1 cellular context compared by ENCODE assay signal in the genomic region with DNA sequence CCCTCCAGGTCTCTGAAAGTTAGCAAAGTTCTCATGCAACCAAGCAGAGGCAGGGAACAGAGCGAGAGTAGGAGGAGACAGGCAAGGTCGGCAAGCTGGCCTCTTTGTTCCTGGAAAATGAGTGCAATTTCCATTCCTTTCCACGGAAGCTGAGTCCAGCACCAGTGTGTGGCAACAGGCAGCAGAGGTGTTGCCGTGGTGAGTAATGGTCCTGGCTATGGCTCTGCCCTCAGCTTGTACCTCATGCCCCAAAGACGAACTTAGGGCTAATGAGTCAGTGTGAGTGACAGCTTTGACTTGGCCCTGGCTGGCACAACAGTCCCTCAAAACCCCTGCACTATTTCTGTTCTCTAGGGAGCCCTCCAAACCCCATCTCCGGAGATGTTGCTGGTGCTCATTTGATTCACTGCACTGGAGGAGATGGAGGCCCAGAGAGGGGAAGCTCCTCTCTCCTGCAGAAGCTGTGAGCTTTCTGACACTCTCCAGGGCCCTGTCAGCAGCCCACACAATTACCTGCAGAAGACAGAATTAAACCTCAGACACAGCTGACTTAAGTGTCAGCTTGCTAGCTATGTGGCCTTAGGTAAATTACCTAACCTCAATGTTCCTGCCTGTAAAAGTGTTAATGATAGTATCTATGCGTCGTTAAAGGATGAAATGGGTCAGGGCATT.
TF ChIP-seq lines count a peak whose summit lies in the region.

No MANE protein-coding gene starts in this region.

TF ChIP-seq in SK-N-SH, 30 proteins besides CTCF, POLR2A, EP300 and RAD21 (continued from another document):
- TF ChIP-seq REST (IDR thresholded peaks at IDR 0.05; ENCODE audit: low read depth, low read length) (no peak), TAF1 (IDR thresholded peaks at IDR 0.05; ENCODE audit: borderline replicate concordance, low read depth, low read length) (no peak), FOXM1 (IDR thresholded peaks at IDR 0.05; ENCODE audit: low read depth) (no peak), RCOR1 (IDR thresholded peaks at IDR 0.05; ENCODE audit: low read length) (no peak), POLR2AphosphoS5 (IDR thresholded peaks at IDR 0.05; ENCODE audit: low read depth, low read length) (no peak), RXRA (IDR thresholded peaks at IDR 0.05; ENCODE audit: borderline replicate concordance, low read depth) (no peak), CHD2 (IDR thresholded peaks at IDR 0.05; ENCODE audit: low read length, partially characterized antibody) (no peak), MXI1 (IDR thresholded peaks at IDR 0.05; ENCODE audit: low read depth, low read length) (no peak), GABPA (IDR thresholded peaks at IDR 0.05; ENCODE audit: low read depth) (no peak), TCF12 (IDR thresholded peaks at IDR 0.05) (no peak)
